Comparison of ENCODE assay signal across 1 cellular context in the genomic region with DNA sequence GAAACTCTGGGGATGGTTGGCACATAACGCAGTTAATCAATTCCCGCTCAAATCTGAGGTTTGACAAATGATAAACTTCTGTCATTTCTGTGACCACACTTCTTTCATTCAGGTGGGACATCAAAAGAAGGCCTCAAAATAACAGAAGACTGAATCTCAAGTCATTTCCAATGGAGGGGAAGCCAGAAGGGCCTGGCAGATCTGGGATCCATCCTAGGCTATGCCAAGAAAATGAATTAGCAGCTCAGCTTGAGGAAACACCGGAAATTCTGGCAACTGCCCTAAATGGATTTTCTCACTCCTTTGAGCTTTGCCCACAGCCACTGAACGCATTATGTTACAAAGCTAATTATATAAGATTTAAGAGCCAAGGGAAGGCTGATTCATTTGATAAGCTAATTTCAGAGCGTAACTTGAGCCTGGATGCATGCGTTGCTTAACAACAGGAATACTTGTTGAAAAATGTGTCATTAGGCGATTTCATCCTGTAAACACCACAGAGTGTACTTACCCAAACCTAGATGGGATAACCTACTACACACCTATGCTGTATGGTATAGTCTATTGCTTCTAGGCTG.
TF ChIP-seq lines count a peak whose summit lies in the region.

No MANE protein-coding gene starts in this region.

TF ChIP-seq in HEK293, 187 proteins besides CTCF, POLR2A, EP300 and RAD21 (continued from another document and continues in another):
- TF ChIP-seq GLIS1 (tag by site-specific recombination; IDR thresholded peaks at IDR 0.05): peak; percentile 47; the same call in 1 of the 2 replicates
- peak; percentile 73; the same call in 1 of the 2 replicates for TF ChIP-seq GFI1B (tag by site-specific recombination; IDR thresholded peaks at IDR 0.05)
- TF ChIP-seq, protein P1, sequence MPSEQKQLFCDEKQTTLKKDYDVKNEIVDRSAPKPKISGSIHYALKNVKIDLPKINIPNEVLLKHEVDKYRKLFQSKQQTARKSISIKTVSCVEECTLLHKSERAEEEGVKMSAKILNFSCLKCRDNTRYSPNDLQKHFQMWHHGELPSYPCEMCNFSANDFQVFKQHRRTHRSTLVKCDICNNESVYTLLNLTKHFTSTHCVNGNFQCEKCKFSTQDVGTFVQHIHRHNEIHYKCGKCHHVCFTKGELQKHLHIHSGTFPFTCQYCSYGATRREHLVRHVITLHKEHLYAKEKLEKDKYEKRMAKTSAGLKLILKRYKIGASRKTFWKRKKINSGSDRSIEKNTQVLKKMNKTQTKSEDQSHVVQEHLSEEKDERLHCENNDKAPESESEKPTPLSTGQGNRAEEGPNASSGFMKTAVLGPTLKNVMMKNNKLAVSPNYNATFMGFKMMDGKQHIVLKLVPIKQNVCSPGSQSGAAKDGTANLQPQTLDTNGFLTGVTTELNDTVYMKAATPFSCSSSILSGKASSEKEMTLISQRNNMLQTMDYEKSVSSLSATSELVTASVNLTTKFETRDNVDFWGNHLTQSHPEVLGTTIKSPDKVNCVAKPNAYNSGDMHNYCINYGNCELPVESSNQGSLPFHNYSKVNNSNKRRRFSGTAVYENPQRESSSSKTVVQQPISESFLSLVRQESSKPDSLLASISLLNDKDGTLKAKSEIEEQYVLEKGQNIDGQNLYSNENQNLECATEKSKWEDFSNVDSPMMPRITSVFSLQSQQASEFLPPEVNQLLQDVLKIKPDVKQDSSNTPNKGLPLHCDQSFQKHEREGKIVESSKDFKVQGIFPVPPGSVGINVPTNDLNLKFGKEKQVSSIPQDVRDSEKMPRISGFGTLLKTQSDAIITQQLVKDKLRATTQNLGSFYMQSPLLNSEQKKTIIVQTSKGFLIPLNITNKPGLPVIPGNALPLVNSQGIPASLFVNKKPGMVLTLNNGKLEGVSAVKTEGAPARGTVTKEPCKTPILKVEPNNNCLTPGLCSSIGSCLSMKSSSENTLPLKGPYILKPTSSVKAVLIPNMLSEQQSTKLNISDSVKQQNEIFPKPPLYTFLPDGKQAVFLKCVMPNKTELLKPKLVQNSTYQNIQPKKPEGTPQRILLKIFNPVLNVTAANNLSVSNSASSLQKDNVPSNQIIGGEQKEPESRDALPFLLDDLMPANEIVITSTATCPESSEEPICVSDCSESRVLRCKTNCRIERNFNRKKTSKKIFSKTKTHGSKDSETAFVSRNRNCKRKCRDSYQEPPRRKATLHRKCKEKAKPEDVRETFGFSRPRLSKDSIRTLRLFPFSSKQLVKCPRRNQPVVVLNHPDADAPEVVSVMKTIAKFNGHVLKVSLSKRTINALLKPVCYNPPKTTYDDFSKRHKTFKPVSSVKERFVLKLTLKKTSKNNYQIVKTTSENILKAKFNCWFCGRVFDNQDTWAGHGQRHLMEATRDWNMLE (tag by site-specific recombination; conservative IDR thresholded peaks at IDR 0.05; ENCODE audit: low read depth): peak; percentile 30; the same call in 1 of the 2 replicates
- no peak for TF ChIP-seq ZNF155 (tag by site-specific recombination; IDR thresholded peaks at IDR 0.05)
- TF ChIP-seq PRDM1 (tag by site-specific recombination; IDR thresholded peaks at IDR 0.05): no peak
- TF ChIP-seq ZNF785 (tag by site-specific recombination; IDR thresholded peaks at IDR 0.05): no peak
- TF ChIP-seq ZNF239 (tag by site-specific recombination; IDR thresholded peaks at IDR 0.05): no peak
- TF ChIP-seq ZNF521 (tag by site-specific recombination; IDR thresholded peaks at IDR 0.05): no peak
- TF ChIP-seq, protein P2, sequence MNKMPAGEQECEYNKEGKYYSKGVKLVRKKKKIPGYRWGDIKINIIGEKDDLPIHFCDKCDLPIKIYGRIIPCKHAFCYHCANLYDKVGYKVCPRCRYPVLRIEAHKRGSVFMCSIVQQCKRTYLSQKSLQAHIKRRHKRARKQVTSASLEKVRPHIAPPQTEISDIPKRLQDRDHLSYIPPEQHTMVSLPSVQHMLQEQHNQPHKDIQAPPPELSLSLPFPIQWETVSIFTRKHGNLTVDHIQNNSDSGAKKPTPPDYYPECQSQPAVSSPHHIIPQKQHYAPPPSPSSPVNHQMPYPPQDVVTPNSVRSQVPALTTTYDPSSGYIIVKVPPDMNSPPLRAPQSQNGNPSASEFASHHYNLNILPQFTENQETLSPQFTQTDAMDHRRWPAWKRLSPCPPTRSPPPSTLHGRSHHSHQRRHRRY (tag by site-specific recombination; IDR thresholded peaks at IDR 0.05): no peak
- TF ChIP-seq KLF7 (tag by site-specific recombination; IDR thresholded peaks at IDR 0.05; ENCODE audit: borderline replicate concordance): no peak
- no peak for TF ChIP-seq ZNF266 (tag by site-specific recombination; IDR thresholded peaks at IDR 0.05; ENCODE audit: low read depth)
- TF ChIP-seq ZNF394 (tag by site-specific recombination; IDR thresholded peaks at IDR 0.05; ENCODE audit: borderline replicate concordance): peak; percentile 66; the same call in 1 of the 2 replicates
- no peak for TF ChIP-seq ZNF677 (tag by site-specific recombination; IDR thresholded peaks at IDR 0.05)
- TF ChIP-seq ZBTB17 (tag by site-specific recombination; IDR thresholded peaks at IDR 0.05): peak; percentile 97
- no peak; the same call in 1 of the 2 replicates for TF ChIP-seq ZNF335 (tag by site-specific recombination; conservative IDR thresholded peaks at IDR 0.05)
- TF ChIP-seq MEIS1 (CRISPR knock-in tag; IDR thresholded peaks at IDR 0.05; ENCODE audit: borderline replicate concordance): no peak
- TF ChIP-seq ZSCAN23 (tag by site-specific recombination; IDR thresholded peaks at IDR 0.05): no peak; the same call in 1 of the 2 replicates
- TF ChIP-seq, protein P3, sequence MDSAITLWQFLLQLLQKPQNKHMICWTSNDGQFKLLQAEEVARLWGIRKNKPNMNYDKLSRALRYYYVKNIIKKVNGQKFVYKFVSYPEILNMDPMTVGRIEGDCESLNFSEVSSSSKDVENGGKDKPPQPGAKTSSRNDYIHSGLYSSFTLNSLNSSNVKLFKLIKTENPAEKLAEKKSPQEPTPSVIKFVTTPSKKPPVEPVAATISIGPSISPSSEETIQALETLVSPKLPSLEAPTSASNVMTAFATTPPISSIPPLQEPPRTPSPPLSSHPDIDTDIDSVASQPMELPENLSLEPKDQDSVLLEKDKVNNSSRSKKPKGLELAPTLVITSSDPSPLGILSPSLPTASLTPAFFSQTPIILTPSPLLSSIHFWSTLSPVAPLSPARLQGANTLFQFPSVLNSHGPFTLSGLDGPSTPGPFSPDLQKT (IDR thresholded peaks at IDR 0.05; ENCODE audit: borderline replicate concordance, low read depth, low read length): no peak
- TF ChIP-seq ZNF558 (tag by site-specific recombination; IDR thresholded peaks at IDR 0.05): peak; percentile 69; the same call in 1 of the 2 replicates
- no peak for TF ChIP-seq ZFHX2 (tag by site-specific recombination; conservative IDR thresholded peaks at IDR 0.05)
- TF ChIP-seq ZNF19 (tag by site-specific recombination; IDR thresholded peaks at IDR 0.05; ENCODE audit: low read depth): no peak
- no peak for TF ChIP-seq ZNF585B (tag by site-specific recombination; IDR thresholded peaks at IDR 0.05)
- TF ChIP-seq, protein P4, sequence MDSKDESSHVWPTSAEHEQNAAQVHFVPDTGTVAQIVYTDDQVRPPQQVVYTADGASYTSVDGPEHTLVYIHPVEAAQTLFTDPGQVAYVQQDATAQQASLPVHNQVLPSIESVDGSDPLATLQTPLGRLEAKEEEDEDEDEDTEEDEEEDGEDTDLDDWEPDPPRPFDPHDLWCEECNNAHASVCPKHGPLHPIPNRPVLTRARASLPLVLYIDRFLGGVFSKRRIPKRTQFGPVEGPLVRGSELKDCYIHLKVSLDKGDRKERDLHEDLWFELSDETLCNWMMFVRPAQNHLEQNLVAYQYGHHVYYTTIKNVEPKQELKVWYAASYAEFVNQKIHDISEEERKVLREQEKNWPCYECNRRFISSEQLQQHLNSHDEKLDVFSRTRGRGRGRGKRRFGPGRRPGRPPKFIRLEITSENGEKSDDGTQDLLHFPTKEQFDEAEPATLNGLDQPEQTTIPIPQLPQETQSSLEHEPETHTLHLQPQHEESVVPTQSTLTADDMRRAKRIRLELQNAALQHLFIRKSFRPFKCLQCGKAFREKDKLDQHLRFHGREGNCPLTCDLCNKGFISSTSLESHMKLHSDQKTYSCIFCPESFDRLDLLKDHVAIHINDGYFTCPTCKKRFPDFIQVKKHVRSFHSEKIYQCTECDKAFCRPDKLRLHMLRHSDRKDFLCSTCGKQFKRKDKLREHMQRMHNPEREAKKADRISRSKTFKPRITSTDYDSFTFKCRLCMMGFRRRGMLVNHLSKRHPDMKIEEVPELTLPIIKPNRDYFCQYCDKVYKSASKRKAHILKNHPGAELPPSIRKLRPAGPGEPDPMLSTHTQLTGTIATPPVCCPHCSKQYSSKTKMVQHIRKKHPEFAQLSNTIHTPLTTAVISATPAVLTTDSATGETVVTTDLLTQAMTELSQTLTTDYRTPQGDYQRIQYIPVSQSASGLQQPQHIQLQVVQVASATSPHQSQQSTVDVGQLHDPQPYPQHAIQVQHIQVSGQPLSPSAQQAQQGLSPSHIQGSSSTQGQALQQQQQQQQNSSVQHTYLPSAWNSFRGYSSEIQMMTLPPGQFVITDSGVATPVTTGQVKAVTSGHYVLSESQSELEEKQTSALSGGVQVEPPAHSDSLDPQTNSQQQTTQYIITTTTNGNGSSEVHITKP (tag by site-specific recombination; IDR thresholded peaks at IDR 0.05): peak; percentile 99
- no peak for TF ChIP-seq ZNF391 (tag by site-specific recombination; IDR thresholded peaks at IDR 0.05; ENCODE audit: borderline replicate concordance, low read depth)
- TF ChIP-seq ZNF10 (tag by site-specific recombination; IDR thresholded peaks at IDR 0.05): 0 out of 2 replicates have a peak, but pooled peaks have one; percentile 23
- no peak for TF ChIP-seq ZNF792 (tag by site-specific recombination; IDR thresholded peaks at IDR 0.05)
- peak; percentile 98 for TF ChIP-seq SCRT2 (tag by site-specific recombination; IDR thresholded peaks at IDR 0.05)
- TF ChIP-seq ZNF654 (tag by site-specific recombination; IDR thresholded peaks at IDR 0.05; ENCODE audit: low read depth): no peak
- no peak; the same call in 1 of the 2 replicates for TF ChIP-seq SP2 (tag by site-specific recombination; IDR thresholded peaks at IDR 0.05)
- no peak for TF ChIP-seq ZNF670 (tag by site-specific recombination; IDR thresholded peaks at IDR 0.05; ENCODE audit: low read depth)
- no peak for TF ChIP-seq ZNF707 (tag by site-specific recombination; IDR thresholded peaks at IDR 0.05)
- peak; percentile 83 for TF ChIP-seq ZNF24 (tag by site-specific recombination; IDR thresholded peaks at IDR 0.05)
- peak; percentile 69; the same call in 1 of the 2 replicates for TF ChIP-seq ZNF2 (tag by site-specific recombination; IDR thresholded peaks at IDR 0.05)
- TF ChIP-seq ZFP41 (tag by site-specific recombination; IDR thresholded peaks at IDR 0.05; ENCODE audit: borderline replicate concordance): no peak
- no peak for TF ChIP-seq ZNF571 (tag by site-specific recombination; IDR thresholded peaks at IDR 0.05)
- TF ChIP-seq ZXDB (tag by site-specific recombination; IDR thresholded peaks at IDR 0.05): peak; percentile 80
- TF ChIP-seq ZBTB20 (tag by site-specific recombination; IDR thresholded peaks at IDR 0.05): 0 out of 2 replicates have a peak, but pooled peaks have one; percentile 1
- TF ChIP-seq, protein P5, sequence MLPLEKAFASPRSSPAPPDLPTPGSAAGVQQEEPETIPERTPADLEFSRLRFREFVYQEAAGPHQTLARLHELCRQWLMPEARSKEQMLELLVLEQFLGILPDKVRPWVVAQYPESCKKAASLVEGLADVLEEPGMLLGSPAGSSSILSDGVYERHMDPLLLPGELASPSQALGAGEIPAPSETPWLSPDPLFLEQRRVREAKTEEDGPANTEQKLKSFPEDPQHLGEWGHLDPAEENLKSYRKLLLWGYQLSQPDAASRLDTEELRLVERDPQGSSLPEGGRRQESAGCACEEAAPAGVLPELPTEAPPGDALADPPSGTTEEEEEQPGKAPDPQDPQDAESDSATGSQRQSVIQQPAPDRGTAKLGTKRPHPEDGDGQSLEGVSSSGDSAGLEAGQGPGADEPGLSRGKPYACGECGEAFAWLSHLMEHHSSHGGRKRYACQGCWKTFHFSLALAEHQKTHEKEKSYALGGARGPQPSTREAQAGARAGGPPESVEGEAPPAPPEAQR (tag by site-specific recombination; IDR thresholded peaks at IDR 0.05): no peak
- TF ChIP-seq ZNF747 (tag by site-specific recombination; IDR thresholded peaks at IDR 0.05): no peak
- no peak for TF ChIP-seq ZNF830 (tag by site-specific recombination; IDR thresholded peaks at IDR 0.05; ENCODE audit: low read depth)
- no peak for TF ChIP-seq ZBTB21 (tag by site-specific recombination; IDR thresholded peaks at IDR 0.05)
- no peak for TF ChIP-seq ZNF426 (tag by site-specific recombination; IDR thresholded peaks at IDR 0.05)
- TF ChIP-seq ZSCAN30 (tag by site-specific recombination; IDR thresholded peaks at IDR 0.05): peak; percentile 60; the same call in 1 of the 2 replicates
- TF ChIP-seq ZNF311 (tag by site-specific recombination; IDR thresholded peaks at IDR 0.05; ENCODE audit: borderline replicate concordance): no peak
- TF ChIP-seq ZNF837 (tag by site-specific recombination; IDR thresholded peaks at IDR 0.05): no peak
- TF ChIP-seq ZNF133 (tag by site-specific recombination; IDR thresholded peaks at IDR 0.05): no peak
- TF ChIP-seq, protein P6, sequence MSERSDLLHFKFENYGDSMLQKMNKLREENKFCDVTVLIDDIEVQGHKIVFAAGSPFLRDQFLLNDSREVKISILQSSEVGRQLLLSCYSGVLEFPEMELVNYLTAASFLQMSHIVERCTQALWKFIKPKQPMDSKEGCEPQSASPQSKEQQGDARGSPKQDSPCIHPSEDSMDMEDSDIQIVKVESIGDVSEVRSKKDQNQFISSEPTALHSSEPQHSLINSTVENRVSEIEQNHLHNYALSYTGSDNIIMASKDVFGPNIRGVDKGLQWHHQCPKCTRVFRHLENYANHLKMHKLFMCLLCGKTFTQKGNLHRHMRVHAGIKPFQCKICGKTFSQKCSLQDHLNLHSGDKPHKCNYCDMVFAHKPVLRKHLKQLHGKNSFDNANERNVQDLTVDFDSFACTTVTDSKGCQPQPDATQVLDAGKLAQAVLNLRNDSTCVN (tag by site-specific recombination; optimal IDR thresholded peaks at IDR 0.05): no peak
- TF ChIP-seq ZNF140 (tag by site-specific recombination; IDR thresholded peaks at IDR 0.05): no peak
- no peak for TF ChIP-seq YY1 (tag by site-specific recombination; IDR thresholded peaks at IDR 0.05)
- TF ChIP-seq GLIS2 (tag by site-specific recombination; IDR thresholded peaks at IDR 0.05): no peak
- TF ChIP-seq OSR2 (tag by site-specific recombination; IDR thresholded peaks at IDR 0.05): peak; percentile 97
- peak; percentile 62; the same call in 1 of the 2 replicates for TF ChIP-seq ZBTB1 (tag by site-specific recombination; IDR thresholded peaks at IDR 0.05)
- TF ChIP-seq, protein P7, sequence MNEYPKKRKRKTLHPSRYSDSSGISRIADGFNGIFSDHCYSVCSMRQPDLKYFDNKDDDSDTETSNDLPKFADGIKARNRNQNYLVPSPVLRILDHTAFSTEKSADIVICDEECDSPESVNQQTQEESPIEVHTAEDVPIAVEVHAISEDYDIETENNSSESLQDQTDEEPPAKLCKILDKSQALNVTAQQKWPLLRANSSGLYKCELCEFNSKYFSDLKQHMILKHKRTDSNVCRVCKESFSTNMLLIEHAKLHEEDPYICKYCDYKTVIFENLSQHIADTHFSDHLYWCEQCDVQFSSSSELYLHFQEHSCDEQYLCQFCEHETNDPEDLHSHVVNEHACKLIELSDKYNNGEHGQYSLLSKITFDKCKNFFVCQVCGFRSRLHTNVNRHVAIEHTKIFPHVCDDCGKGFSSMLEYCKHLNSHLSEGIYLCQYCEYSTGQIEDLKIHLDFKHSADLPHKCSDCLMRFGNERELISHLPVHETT (tag by site-specific recombination; IDR thresholded peaks at IDR 0.05): peak; percentile 77; the same call in 1 of the 2 replicates
- TF ChIP-seq ZNF132 (tag by site-specific recombination; IDR thresholded peaks at IDR 0.05; ENCODE audit: borderline replicate concordance): no peak
- TF ChIP-seq TCF7L2 (IDR thresholded peaks at IDR 0.05; ENCODE audit: borderline replicate concordance, low read depth, low read length): no peak
